In the genomic region with DNA sequence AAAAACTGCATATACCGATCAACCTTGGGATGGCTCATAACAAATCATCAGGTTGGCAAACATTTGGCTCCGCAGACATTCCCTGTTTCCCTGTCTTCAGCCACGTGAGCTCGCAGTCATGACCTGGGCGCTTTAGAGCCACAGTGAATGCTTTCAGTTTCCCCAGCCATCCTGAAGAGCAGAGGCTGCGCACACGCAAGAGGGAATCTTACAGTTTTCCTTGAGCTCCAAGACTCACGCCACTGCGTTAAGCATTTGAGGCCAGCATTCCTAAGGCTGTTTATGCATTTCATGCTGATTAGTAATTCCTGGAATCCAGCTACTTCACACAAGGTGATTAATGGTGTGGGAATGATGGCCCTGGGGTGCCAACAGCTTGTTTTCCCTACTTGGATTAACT, we compare ENCODE assay signal across 10 cellular contexts.
DNase-seq lines count a peak whose midpoint lies in the region; ATAC-seq, FAIRE-seq and TF ChIP-seq lines count a peak whose summit lies in the region.
"Had no signal": no experiment of that assay in that cellular context is flagged by ENCODE, and none has a peak within 500 bp of the region (broad histone marks: within the 10 kb centered on the region; RNA-seq: fewer than 3 reads in every experiment).

No MANE protein-coding gene starts in this region.

- peaks cover 15% of the 10 kb centered on the region for H3K4me1 ChIP-seq in H9 (ENCODE audit: insufficient read depth, low read length)
- H3K4me1 ChIP-seq in adipocyte (ENCODE audit: control insufficient read depth, insufficient read depth, low read length), result peaks cover 46% of the 10 kb centered on the region

- H2BK12ac ChIP-seq in H9 (ENCODE audit: insufficient read length, low read depth, low read length), result no peak overlapping the region

- H2BK20ac ChIP-seq in H9 (ENCODE audit: low read depth, low read length, poor library complexity, severe bottlenecking), result no peak overlapping the region

- no CpG with 5 or more reads among the region's 9 CpGs for WGBS in H9 (ENCODE audit: extremely low coverage, insufficient read length, low lambda C conversion rate)

- H3K4me1 Mint-ChIP-seq in H9, result peaks cover 51 to 56% of the 10 kb centered on the region in 2 experiments
- peaks cover 2% of the 10 kb centered on the region for H3K4me1 Mint-ChIP-seq in T-helper 2 cell treated with Interferon-gamma antibody and Interleukin-4, amounts not matched to agents 5 μg/mL and 100 μg/mL, for 36 hours (ENCODE audit: low read depth)
- H3K4me1 Mint-ChIP-seq: stimulated activated memory B cell treated with anti-CD40 and anti-IgM and Interleukin-4, amounts not matched to agents 10 μg/mL and 1 μg/mL and 100 μg/mL, for 72 hours had no signal

- no peak overlapping the region for H3K23ac ChIP-seq in H9 (ENCODE audit: insufficient read length, low read depth, low read length)

- no peaks in the 10 kb centered on the region for H3K79me2 ChIP-seq in H9 (ENCODE audit: insufficient read depth, low read length)

- H4K8ac ChIP-seq in H9 (replicated peaks; ENCODE audit: insufficient read length, low read depth, low read length), result no peak overlapping the region

- TF ChIP-seq CTCF in H9 (conservative IDR thresholded peaks at IDR 0.05), result no peak

- no peak overlapping the region for H3K14ac ChIP-seq in H9 (ENCODE audit: insufficient read depth, low read length)

- H3K27ac ChIP-seq in H9 (ENCODE audit: insufficient read length, low read depth, low read length) (peak overlapping the region; percentile 45), skin epidermis (peak overlapping the region in 13 of 21 experiments; percentile 2 to 82 (median 41))

- no peak overlapping the region for H3T11ph ChIP-seq in H9 (ENCODE audit: low read length)

- ATAC-seq in HG03457 (IDR thresholded peaks at IDR 0.05; ENCODE audit: unreplicated experiment), result no peak
- ATAC-seq: stimulated activated memory B cell treated with anti-CD40 and anti-IgM and Interleukin-4, amounts not matched to agents 10 μg/mL and 1 μg/mL and 100 μg/mL, for 72 hours had no signal

- H3K27ac Mint-ChIP-seq in H9, result peak overlapping the region; percentile 91 to 98 (median 95)
- no peak overlapping the region for H3K27ac Mint-ChIP-seq in T-helper 2 cell treated with Interferon-gamma antibody and Interleukin-4, amounts not matched to agents 5 μg/mL and 100 μg/mL, for 36 hours
- H3K27ac Mint-ChIP-seq: stimulated activated memory B cell treated with anti-CD40 and anti-IgM and Interleukin-4, amounts not matched to agents 10 μg/mL and 1 μg/mL and 100 μg/mL, for 72 hours had no signal

- H3K4ac ChIP-seq in H9 (ENCODE audit: low read depth, low read length), result no peak overlapping the region

- H3K4me3 ChIP-seq in adipocyte (ENCODE audit: low read length) (peak overlapping the region; percentile 14), skin epidermis (no peak overlapping the region)

- H3K56ac ChIP-seq in H9 (ENCODE audit: insufficient read length, low read depth, low read length), result no peak overlapping the region

- H2BK5ac ChIP-seq in H9 (ENCODE audit: insufficient read length, low read length), result no peak overlapping the region

- H3K27me3 Mint-ChIP-seq in H9 (ENCODE audit: low read depth), result no peaks in the 10 kb centered on the region
- no peaks in the 10 kb centered on the region for H3K27me3 Mint-ChIP-seq in T-helper 2 cell treated with Interferon-gamma antibody and Interleukin-4, amounts not matched to agents 5 μg/mL and 100 μg/mL, for 36 hours (ENCODE audit: low read depth)
- H3K27me3 Mint-ChIP-seq: stimulated activated memory B cell treated with anti-CD40 and anti-IgM and Interleukin-4, amounts not matched to agents 10 μg/mL and 1 μg/mL and 100 μg/mL, for 72 hours had no signal

- H2BK15ac ChIP-seq in H9 (ENCODE audit: low read depth, low read length), result no peak overlapping the region

- DNase-seq in H9 (peak; percentile 56), adipocyte (ENCODE audit: low read depth) (peak; percentile 94), hepatic stellate cell (ENCODE audit: low spot score) (peak; percentile 90), DMS53 (lab: John Stamatoyannopoulos, UW) (no peak), frontal cortex (ENCODE audit: low spot score in 2 of 2) (no peak)
- DNase-seq in T-helper 2 cell treated with Interferon-gamma antibody and Interleukin-4, amounts not matched to agents 5 μg/mL and 100 μg/mL, for 36 hours (ENCODE audit: low spot score), result no peak
- DNase-seq: activated CD4-positive, CD25-positive, alpha-beta regulatory T cell had no signal

- no peak overlapping the region for H3K4me2 ChIP-seq in H9 (ENCODE audit: insufficient read depth, insufficient read length, low read length)

- no peak overlapping the region; a peak in 1 of 5 replicates for H3K4me3 Mint-ChIP-seq in H9
- no peak overlapping the region for H3K4me3 Mint-ChIP-seq in T-helper 2 cell treated with Interferon-gamma antibody and Interleukin-4, amounts not matched to agents 5 μg/mL and 100 μg/mL, for 36 hours
- H3K4me3 Mint-ChIP-seq: stimulated activated memory B cell treated with anti-CD40 and anti-IgM and Interleukin-4, amounts not matched to agents 10 μg/mL and 1 μg/mL and 100 μg/mL, for 72 hours had no signal

- H3K36me3 Mint-ChIP-seq in H9 (ENCODE audit: insufficient read depth in 1 of 3, low read depth in 3 of 3), result peaks cover 0 to 44% (median 36%) of the 10 kb centered on the region in 3 experiments; a peak in 6 of 7 replicates
- no peaks in the 10 kb centered on the region for H3K36me3 Mint-ChIP-seq in T-helper 2 cell treated with Interferon-gamma antibody and Interleukin-4, amounts not matched to agents 5 μg/mL and 100 μg/mL, for 36 hours (ENCODE audit: low read depth)
- H3K36me3 Mint-ChIP-seq: stimulated activated memory B cell treated with anti-CD40 and anti-IgM and Interleukin-4, amounts not matched to agents 10 μg/mL and 1 μg/mL and 100 μg/mL, for 72 hours had no signal

- H3K79me1 ChIP-seq in H9 (ENCODE audit: insufficient read depth, low read depth, low read length, poor library complexity, severe bottlenecking), result no peaks in the 10 kb centered on the region

- no peaks in the 10 kb centered on the region for H3K23me2 ChIP-seq in H9 (ENCODE audit: insufficient read length, low read depth, low read length, poor library complexity, severe bottlenecking)

- no peaks in the 10 kb centered on the region for H3K9me3 Mint-ChIP-seq in H9
- H3K9me3 Mint-ChIP-seq in T-helper 2 cell treated with Interferon-gamma antibody and Interleukin-4, amounts not matched to agents 5 μg/mL and 100 μg/mL, for 36 hours, result no peaks in the 10 kb centered on the region
- H3K9me3 Mint-ChIP-seq: stimulated activated memory B cell treated with anti-CD40 and anti-IgM and Interleukin-4, amounts not matched to agents 10 μg/mL and 1 μg/mL and 100 μg/mL, for 72 hours had no signal

- FAIRE-seq in frontal cortex (lab: Jason Lieb, UNC), result no peak

- H4K91ac ChIP-seq in H9 (ENCODE audit: insufficient read length, low read depth, low read length), result no peak overlapping the region

- no peak overlapping the region for H2AFZ ChIP-seq in H9 (ENCODE audit: low read length)

- H3K9ac ChIP-seq in H9 (ENCODE audit: extremely low read depth, insufficient read length, low read length), result no peak overlapping the region
- H3K9ac ChIP-seq in adipocyte (ENCODE audit: low read length), result peak overlapping the region; percentile 35

- no peak overlapping the region for H4K5ac ChIP-seq in H9 (ENCODE audit: insufficient read length, low read depth, low read length)

- H4K20me1 ChIP-seq in H9 (ENCODE audit: control insufficient read depth, insufficient read depth, insufficient read length), result no peaks in the 10 kb centered on the region

- H3K36me3 ChIP-seq in adipocyte (ENCODE audit: control insufficient read depth, insufficient read depth, low read length, severe bottlenecking), result peaks cover 4% of the 10 kb centered on the region

- H3K18ac ChIP-seq in H9 (ENCODE audit: insufficient read length, low read depth, low read length), result no peak overlapping the region

- no peak overlapping the region for H2AK5ac ChIP-seq in H9 (ENCODE audit: insufficient read length, low read length)

- H3K9me3 ChIP-seq in H9 (ENCODE audit: control insufficient read depth, low read depth, low read length) (no peaks in the 10 kb centered on the region), adipocyte (ENCODE audit: control insufficient read depth, low read length) (no peaks in the 10 kb centered on the region)

- H3K27me3 ChIP-seq in H9 (ENCODE audit: insufficient read depth, low read length), result no peaks in the 10 kb centered on the region
- H3K27me3 ChIP-seq in adipocyte (replicated peaks; ENCODE audit: control insufficient read depth, insufficient read depth, low read length), result no peaks in the 10 kb centered on the region

- H2BK120ac ChIP-seq in H9 (ENCODE audit: low read depth, low read length, poor library complexity, severe bottlenecking), result no peak overlapping the region

Comparison
In these comparisons a context has a peak if more than half of its experiments do, and no peak if none do; other contexts are left out.
1. DNase-seq: peak in H9 (single experiment), adipocyte (single experiment) and hepatic stellate cell (single experiment); none in DMS53 (single experiment), frontal cortex (0 of 2) and T-helper 2 cell treated with Interferon-gamma antibody and Interleukin-4, amounts not matched to agents 5 μg/mL and 100 μg/mL, for 36 hours (single experiment).